In the genomic region with DNA sequence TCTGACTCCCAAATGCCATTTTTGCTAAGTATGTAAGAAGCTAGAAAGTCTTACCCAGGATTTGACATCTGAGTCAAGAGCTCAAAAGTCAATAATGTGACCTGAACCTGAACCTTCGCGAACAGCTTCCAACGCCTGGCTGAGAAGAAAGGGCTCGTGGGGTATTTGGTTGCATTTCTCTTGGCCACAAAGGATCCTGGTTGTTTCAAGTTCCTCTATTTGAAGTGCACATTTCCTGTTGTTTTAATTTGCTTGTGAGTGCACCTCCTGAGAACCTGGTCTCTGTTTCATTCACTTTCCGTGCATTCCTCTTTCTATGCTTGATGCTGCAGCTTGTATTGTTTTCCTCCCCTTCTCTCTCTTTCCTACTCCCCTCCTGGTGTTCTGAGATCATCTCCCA, we compare ENCODE assay signal across 1 cellular context.
TF ChIP-seq lines count a peak whose summit lies in the region.

No MANE protein-coding gene starts in this region.

TF ChIP-seq in GM12878, 131 proteins besides CTCF, POLR2A, EP300 and RAD21 (continued from another document):
- TF ChIP-seq, protein P1, sequence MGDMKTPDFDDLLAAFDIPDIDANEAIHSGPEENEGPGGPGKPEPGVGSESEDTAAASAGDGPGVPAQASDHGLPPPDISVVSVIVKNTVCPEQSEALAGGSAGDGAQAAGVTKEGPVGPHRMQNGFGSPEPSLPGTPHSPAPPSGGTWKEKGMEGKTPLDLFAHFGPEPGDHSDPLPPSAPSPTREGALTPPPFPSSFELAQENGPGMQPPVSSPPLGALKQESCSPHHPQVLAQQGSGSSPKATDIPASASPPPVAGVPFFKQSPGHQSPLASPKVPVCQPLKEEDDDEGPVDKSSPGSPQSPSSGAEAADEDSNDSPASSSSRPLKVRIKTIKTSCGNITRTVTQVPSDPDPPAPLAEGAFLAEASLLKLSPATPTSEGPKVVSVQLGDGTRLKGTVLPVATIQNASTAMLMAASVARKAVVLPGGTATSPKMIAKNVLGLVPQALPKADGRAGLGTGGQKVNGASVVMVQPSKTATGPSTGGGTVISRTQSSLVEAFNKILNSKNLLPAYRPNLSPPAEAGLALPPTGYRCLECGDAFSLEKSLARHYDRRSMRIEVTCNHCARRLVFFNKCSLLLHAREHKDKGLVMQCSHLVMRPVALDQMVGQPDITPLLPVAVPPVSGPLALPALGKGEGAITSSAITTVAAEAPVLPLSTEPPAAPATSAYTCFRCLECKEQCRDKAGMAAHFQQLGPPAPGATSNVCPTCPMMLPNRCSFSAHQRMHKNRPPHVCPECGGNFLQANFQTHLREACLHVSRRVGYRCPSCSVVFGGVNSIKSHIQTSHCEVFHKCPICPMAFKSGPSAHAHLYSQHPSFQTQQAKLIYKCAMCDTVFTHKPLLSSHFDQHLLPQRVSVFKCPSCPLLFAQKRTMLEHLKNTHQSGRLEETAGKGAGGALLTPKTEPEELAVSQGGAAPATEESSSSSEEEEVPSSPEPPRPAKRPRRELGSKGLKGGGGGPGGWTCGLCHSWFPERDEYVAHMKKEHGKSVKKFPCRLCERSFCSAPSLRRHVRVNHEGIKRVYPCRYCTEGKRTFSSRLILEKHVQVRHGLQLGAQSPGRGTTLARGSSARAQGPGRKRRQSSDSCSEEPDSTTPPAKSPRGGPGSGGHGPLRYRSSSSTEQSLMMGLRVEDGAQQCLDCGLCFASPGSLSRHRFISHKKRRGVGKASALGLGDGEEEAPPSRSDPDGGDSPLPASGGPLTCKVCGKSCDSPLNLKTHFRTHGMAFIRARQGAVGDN (IDR thresholded peaks at IDR 0.05) = no peak
- TF ChIP-seq MXI1 (IDR thresholded peaks at IDR 0.05; ENCODE audit: low read depth, low read length) (no peak), MTA3 (IDR thresholded peaks at IDR 0.05; ENCODE audit: borderline replicate concordance, low read length) (no peak), NR2F1 (conservative IDR thresholded peaks at IDR 0.05) (no peak), CREB1 (IDR thresholded peaks at IDR 0.05; ENCODE audit: low read depth) (no peak), SP1 (IDR thresholded peaks at IDR 0.05; ENCODE audit: low read depth, low read length) (peak; percentile 15)
- TF ChIP-seq, protein P2, sequence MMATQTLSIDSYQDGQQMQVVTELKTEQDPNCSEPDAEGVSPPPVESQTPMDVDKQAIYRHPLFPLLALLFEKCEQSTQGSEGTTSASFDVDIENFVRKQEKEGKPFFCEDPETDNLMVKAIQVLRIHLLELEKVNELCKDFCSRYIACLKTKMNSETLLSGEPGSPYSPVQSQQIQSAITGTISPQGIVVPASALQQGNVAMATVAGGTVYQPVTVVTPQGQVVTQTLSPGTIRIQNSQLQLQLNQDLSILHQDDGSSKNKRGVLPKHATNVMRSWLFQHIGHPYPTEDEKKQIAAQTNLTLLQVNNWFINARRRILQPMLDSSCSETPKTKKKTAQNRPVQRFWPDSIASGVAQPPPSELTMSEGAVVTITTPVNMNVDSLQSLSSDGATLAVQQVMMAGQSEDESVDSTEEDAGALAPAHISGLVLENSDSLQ (IDR thresholded peaks at IDR 0.05) = no peak
- TF ChIP-seq, protein P3, sequence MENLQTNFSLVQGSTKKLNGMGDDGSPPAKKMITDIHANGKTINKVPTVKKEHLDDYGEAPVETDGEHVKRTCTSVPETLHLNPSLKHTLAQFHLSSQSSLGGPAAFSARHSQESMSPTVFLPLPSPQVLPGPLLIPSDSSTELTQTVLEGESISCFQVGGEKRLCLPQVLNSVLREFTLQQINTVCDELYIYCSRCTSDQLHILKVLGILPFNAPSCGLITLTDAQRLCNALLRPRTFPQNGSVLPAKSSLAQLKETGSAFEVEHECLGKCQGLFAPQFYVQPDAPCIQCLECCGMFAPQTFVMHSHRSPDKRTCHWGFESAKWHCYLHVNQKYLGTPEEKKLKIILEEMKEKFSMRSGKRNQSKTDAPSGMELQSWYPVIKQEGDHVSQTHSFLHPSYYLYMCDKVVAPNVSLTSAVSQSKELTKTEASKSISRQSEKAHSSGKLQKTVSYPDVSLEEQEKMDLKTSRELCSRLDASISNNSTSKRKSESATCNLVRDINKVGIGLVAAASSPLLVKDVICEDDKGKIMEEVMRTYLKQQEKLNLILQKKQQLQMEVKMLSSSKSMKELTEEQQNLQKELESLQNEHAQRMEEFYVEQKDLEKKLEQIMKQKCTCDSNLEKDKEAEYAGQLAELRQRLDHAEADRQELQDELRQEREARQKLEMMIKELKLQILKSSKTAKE (IDR thresholded peaks at IDR 0.05; ENCODE audit: low read depth, poor library complexity, severe bottlenecking) = no peak
- TF ChIP-seq, protein P4, sequence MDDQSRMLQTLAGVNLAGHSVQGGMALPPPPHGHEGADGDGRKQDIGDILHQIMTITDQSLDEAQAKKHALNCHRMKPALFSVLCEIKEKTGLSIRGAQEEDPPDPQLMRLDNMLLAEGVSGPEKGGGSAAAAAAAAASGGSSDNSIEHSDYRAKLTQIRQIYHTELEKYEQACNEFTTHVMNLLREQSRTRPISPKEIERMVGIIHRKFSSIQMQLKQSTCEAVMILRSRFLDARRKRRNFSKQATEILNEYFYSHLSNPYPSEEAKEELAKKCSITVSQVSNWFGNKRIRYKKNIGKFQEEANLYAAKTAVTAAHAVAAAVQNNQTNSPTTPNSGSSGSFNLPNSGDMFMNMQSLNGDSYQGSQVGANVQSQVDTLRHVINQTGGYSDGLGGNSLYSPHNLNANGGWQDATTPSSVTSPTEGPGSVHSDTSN (IDR thresholded peaks at IDR 0.05; ENCODE audit: insufficient replicate concordance, low read depth, low read length) = no peak
